Comparison of ENCODE assay signal across 36 cellular contexts in the genomic region with DNA sequence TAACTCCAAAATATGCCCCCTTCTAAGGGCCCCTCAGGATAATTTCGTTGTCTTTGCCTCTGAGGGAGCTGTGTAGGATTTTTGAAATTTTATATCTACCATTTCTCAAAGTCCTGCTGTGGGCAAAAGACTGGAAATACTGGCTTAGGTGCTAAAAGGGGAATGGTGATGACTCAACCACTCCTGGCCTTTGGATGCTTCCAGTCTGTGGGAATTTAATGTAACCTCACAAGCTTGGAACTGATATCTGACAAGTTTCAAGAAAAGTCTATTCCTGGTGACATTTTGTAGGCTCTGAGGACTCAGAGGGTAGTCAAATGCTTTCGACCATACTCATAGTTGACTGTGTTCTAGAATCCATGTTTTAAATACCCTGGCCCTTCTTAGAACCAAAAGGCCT. TPM values are rescaled to one million over a fixed set of nuclear protein-coding genes. Genes with fewer than 3 reads are reported as not detected.
"Had no signal": no experiment of that assay in that cellular context is flagged by ENCODE, and none has a peak within 500 bp of the region (broad histone marks: within the 10 kb centered on the region; RNA-seq: fewer than 3 reads in every experiment).

No MANE protein-coding gene starts in this region.

- H3K27ac Mint-ChIP-seq: activated B cell treated with CpG ODN at 0.5 μM for 24 hours; activated CD4-positive, alpha-beta memory T cell treated with anti-CD3 and anti-CD28 coated beads for 36 hours; activated CD4-positive, alpha-beta T cell treated with anti-CD3 and anti-CD28 coated beads, Interleukin-2, amount 10 ng/mL, durations not matched to agents 24 days and 14 days; activated CD8-positive, alpha-beta T cell treated with anti-CD3 and anti-CD28 coated beads for 36 hours; activated naive CD4-positive, alpha-beta T cell treated with anti-CD3 and anti-CD28 coated beads for 36 hours; activated naive CD4-positive, alpha-beta T cell treated with anti-CD3 and anti-CD28 coated beads, Interleukin-2, amount 50 U/mL, for 72 hours; activated naive CD8-positive, alpha-beta T cell treated with anti-CD3 and anti-CD28 coated beads for 36 hours; activated T-cell treated with anti-CD3 and anti-CD28 coated beads, Interleukin-2, amount 50 U/mL, for 72 hours; activated T-helper 1 cell treated with anti-CD3 and anti-CD28 coated beads, Interleukin-12 subunit alpha, Interleukin-12 subunit beta, Interleukin-2, Interleukin-4 antibody, amounts not matched to agents 30 ng/mL and 10 ng/mL and 1 ng/mL, durations not matched to agents 14 hours and 24 hours and 36 hours; activated T-helper 17 cell treated with anti-CD3 and anti-CD28 coated beads, Interleukin-2, amount 50 U/mL, for 72 hours; T-cell; T-helper 1 cell treated with Interleukin-12 subunit alpha and Interleukin-12 subunit beta and Interleukin-4 antibody, amounts not matched to agents 30 μg/mL and 1 μg/mL, for 36 hours; T-helper 2 cell treated with Interferon-gamma antibody and Interleukin-4, amounts not matched to agents 5 μg/mL and 100 μg/mL, for 36 hours had no signal

- H3K27ac ChIP-seq: adrenal gland, VCaP had no signal

- DNase-seq: activated B cell treated with CpG ODN at 0.5 μM for 24 hours; activated CD4-positive, alpha-beta memory T cell treated with anti-CD3 and anti-CD28 coated beads for 36 hours; activated CD4-positive, alpha-beta T cell treated with anti-CD3 and anti-CD28 coated beads for 4 hours; activated CD4-positive, alpha-beta T cell treated with anti-CD3 and anti-CD28 coated beads, Interleukin-2, amount 10 ng/mL, durations not matched to agents 24 days and 14 days; activated CD4-positive, alpha-beta T cell treated with anti-CD3 and anti-CD28 coated beads, Interleukin-2, amount 50 U/mL, for 1 hour; activated CD4-positive, alpha-beta T cell treated with anti-CD3 and anti-CD28 coated beads, Interleukin-2, amount 50 U/mL, for 4 hours; activated CD4-positive, CD25-positive, alpha-beta regulatory T cell treated with anti-CD3 and anti-CD28 coated beads, Interleukin-2, amount 50 U/mL, for 72 hours; activated CD8-positive, alpha-beta memory T cell treated with anti-CD3 and anti-CD28 coated beads, Interleukin-2, amount 50 U/mL, for 4 hours; activated CD8-positive, alpha-beta T cell treated with anti-CD3 and anti-CD28 coated beads for 36 hours; activated effector memory CD4-positive, alpha-beta T cell treated with anti-CD3 and anti-CD28 coated beads, Interleukin-2, amount 50 U/mL, for 16 hours; activated gamma-delta T cell treated with Interleukin-2 at 50 U/mL for 16 hours; activated naive CD4-positive, alpha-beta T cell; activated naive CD4-positive, alpha-beta T cell treated with anti-CD3 and anti-CD28 coated beads for 36 hours; activated naive CD4-positive, alpha-beta T cell treated with anti-CD3 and anti-CD28 coated beads, Interleukin-2, amount 50 U/mL, for 16 hours; activated naive CD8-positive, alpha-beta T cell treated with anti-CD3 and anti-CD28 coated beads for 36 hours; activated T-cell treated with anti-CD3 and anti-CD28 coated beads for 4 hours; activated T-cell treated with anti-CD3 and anti-CD28 coated beads, Interleukin-2, amount 50 U/mL, for 1 hour; activated T-cell treated with anti-CD3 and anti-CD28 coated beads, Interleukin-2, amount 50 U/mL, for 4 hours; activated T-cell treated with anti-CD3 and anti-CD28 coated beads, Interleukin-2, amount 50 U/mL, for 72 hours; adrenal gland; amniotic stem cell; anterior cingulate cortex; central memory CD4-positive, alpha-beta T cell; T-cell; T-helper 2 cell; T-helper 9 cell had no signal

- H3K27me3 ChIP-seq: adrenal gland, ascending aorta had no signal

- H3K36me3 ChIP-seq: adrenal gland, ascending aorta, cardiac muscle cell had no signal

- H3K4me3 Mint-ChIP-seq: activated B cell treated with CpG ODN at 0.5 μM for 24 hours; activated CD4-positive, alpha-beta memory T cell treated with anti-CD3 and anti-CD28 coated beads for 36 hours; activated CD4-positive, alpha-beta T cell treated with anti-CD3 and anti-CD28 coated beads, Interleukin-2, amount 10 ng/mL, durations not matched to agents 24 days and 14 days; activated CD8-positive, alpha-beta T cell treated with anti-CD3 and anti-CD28 coated beads for 36 hours; activated naive CD4-positive, alpha-beta T cell treated with anti-CD3 and anti-CD28 coated beads for 36 hours; activated naive CD8-positive, alpha-beta T cell treated with anti-CD3 and anti-CD28 coated beads for 36 hours; activated T-cell treated with anti-CD3 and anti-CD28 coated beads, Interleukin-2, amount 50 U/mL, for 4 hours; activated T-cell treated with anti-CD3 and anti-CD28 coated beads, Interleukin-2, amount 50 U/mL, for 72 hours; activated T-helper 1 cell treated with anti-CD3 and anti-CD28 coated beads, Interleukin-12 subunit alpha, Interleukin-12 subunit beta, Interleukin-2, Interleukin-4 antibody, amounts not matched to agents 30 ng/mL and 10 ng/mL and 1 ng/mL, durations not matched to agents 14 hours and 24 hours and 36 hours; activated T-helper 17 cell treated with anti-CD3 and anti-CD28 coated beads, Interleukin-2, amount 50 U/mL, for 72 hours; T-cell; T-helper 1 cell treated with Interleukin-12 subunit alpha and Interleukin-12 subunit beta and Interleukin-4 antibody, amounts not matched to agents 30 μg/mL and 1 μg/mL, for 36 hours; T-helper 2 cell treated with Interferon-gamma antibody and Interleukin-4, amounts not matched to agents 5 μg/mL and 100 μg/mL, for 36 hours had no signal

- H3K9me3 Mint-ChIP-seq: activated B cell treated with CpG ODN at 0.5 μM for 24 hours; activated CD4-positive, alpha-beta memory T cell treated with anti-CD3 and anti-CD28 coated beads for 36 hours; activated CD4-positive, alpha-beta T cell treated with anti-CD3 and anti-CD28 coated beads, Interleukin-2, amount 10 ng/mL, durations not matched to agents 24 days and 14 days; activated CD8-positive, alpha-beta T cell treated with anti-CD3 and anti-CD28 coated beads for 36 hours; activated naive CD4-positive, alpha-beta T cell treated with anti-CD3 and anti-CD28 coated beads for 36 hours; activated naive CD4-positive, alpha-beta T cell treated with anti-CD3 and anti-CD28 coated beads, Interleukin-2, amount 50 U/mL, for 72 hours; activated naive CD8-positive, alpha-beta T cell treated with anti-CD3 and anti-CD28 coated beads for 36 hours; activated T-cell treated with anti-CD3 and anti-CD28 coated beads, Interleukin-2, amount 50 U/mL, for 4 hours; activated T-cell treated with anti-CD3 and anti-CD28 coated beads, Interleukin-2, amount 50 U/mL, for 72 hours; activated T-helper 1 cell treated with anti-CD3 and anti-CD28 coated beads, Interleukin-12 subunit alpha, Interleukin-12 subunit beta, Interleukin-2, Interleukin-4 antibody, amounts not matched to agents 30 ng/mL and 10 ng/mL and 1 ng/mL, durations not matched to agents 14 hours and 24 hours and 36 hours; activated T-helper 17 cell treated with anti-CD3 and anti-CD28 coated beads, Interleukin-2, amount 50 U/mL, for 72 hours; T-cell; T-helper 1 cell treated with Interleukin-12 subunit alpha and Interleukin-12 subunit beta and Interleukin-4 antibody, amounts not matched to agents 30 μg/mL and 1 μg/mL, for 36 hours; T-helper 2 cell treated with Interferon-gamma antibody and Interleukin-4, amounts not matched to agents 5 μg/mL and 100 μg/mL, for 36 hours had no signal

- H3K4me3 ChIP-seq: adrenal gland, ascending aorta, cardiac muscle cell had no signal

- H3K9me3 ChIP-seq: adrenal gland, ascending aorta had no signal

- H3K36me3 Mint-ChIP-seq: activated CD4-positive, alpha-beta memory T cell treated with anti-CD3 and anti-CD28 coated beads for 36 hours; activated naive CD4-positive, alpha-beta T cell treated with anti-CD3 and anti-CD28 coated beads, Interleukin-2, amount 50 U/mL, for 72 hours; activated naive CD8-positive, alpha-beta T cell treated with anti-CD3 and anti-CD28 coated beads for 36 hours; brain; T-cell had no signal

RNA-seq across cellular contexts. Expression of a gene that starts 3.4 kb away (rescaled TPM):
- total RNA-seq: activated CD4-positive, alpha-beta memory T cell treated with anti-CD3 and anti-CD28 coated beads for 36 hours; activated CD4-positive, alpha-beta T cell treated with anti-CD3 and anti-CD28 coated beads, Interleukin-2, amount 10 ng/mL, durations not matched to agents 24 days and 14 days; activated CD8-positive, alpha-beta memory T cell treated with anti-CD3 and anti-CD28 coated beads for 36 hours; activated CD8-positive, alpha-beta T cell treated with anti-CD3 and anti-CD28 coated beads for 36 hours; activated naive CD4-positive, alpha-beta T cell treated with anti-CD3 and anti-CD28 coated beads for 36 hours; activated naive CD4-positive, alpha-beta T cell treated with anti-CD3 and anti-CD28 coated beads, Interleukin-2, amount 50 U/mL, for 72 hours; activated naive CD8-positive, alpha-beta T cell treated with anti-CD3 and anti-CD28 coated beads for 36 hours; activated T-cell treated with anti-CD3 and anti-CD28 coated beads, Interleukin-2, amount 50 U/mL, for 72 hours; activated T-helper 1 cell treated with anti-CD3 and anti-CD28 coated beads, Interleukin-12 subunit alpha, Interleukin-12 subunit beta, Interleukin-2, Interleukin-4 antibody, amounts not matched to agents 30 ng/mL and 10 ng/mL and 1 ng/mL, durations not matched to agents 14 hours and 24 hours and 36 hours; activated T-helper 17 cell treated with anti-CD3 and anti-CD28 coated beads, Interleukin-2, amount 50 U/mL, for 72 hours had no signal
